ENCODE assay signal across 1 cellular context in the genomic region with DNA sequence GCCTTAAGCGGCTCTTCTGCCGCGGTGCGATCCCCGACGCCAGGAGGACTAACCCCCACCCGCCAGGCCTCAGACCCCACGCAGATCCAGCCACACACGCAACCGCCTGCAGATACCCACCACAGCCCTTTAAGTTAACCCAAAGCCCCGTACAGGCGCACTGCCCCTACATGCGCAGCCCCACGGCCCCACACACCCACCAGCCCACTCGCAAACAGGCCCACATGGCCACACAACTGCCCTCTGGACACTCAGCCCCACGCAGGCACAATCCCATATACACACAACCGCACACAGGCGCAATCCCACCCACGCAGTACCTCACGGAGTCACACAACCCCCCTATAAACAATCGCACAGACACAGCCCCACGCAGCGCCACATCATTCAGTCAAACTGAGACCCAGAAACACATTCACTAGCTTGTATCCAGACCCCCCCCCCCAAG.
TF ChIP-seq lines count a peak whose summit lies in the region.

No MANE protein-coding gene starts in this region.

TF ChIP-seq in WTC11, 78 proteins besides CTCF, POLR2A, EP300 and RAD21 (continued from another document):
- TF ChIP-seq, protein P1, sequence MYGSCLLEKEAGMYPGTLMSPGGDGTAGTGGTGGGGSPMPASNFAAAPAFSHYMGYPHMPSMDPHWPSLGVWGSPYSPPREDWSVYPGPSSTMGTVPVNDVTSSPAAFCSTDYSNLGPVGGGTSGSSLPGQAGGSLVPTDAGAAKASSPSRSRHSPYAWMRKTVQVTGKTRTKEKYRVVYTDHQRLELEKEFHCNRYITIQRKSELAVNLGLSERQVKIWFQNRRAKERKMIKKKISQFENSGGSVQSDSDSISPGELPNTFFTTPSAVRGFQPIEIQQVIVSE (CRISPR knock-in tag; IDR thresholded peaks at IDR 0.05; ENCODE audit: borderline replicate concordance), result no peak
- no peak for TF ChIP-seq TP53 (CRISPR knock-in tag; IDR thresholded peaks at IDR 0.05)
